ENCODE assay signal across 2 cellular contexts in the genomic region with DNA sequence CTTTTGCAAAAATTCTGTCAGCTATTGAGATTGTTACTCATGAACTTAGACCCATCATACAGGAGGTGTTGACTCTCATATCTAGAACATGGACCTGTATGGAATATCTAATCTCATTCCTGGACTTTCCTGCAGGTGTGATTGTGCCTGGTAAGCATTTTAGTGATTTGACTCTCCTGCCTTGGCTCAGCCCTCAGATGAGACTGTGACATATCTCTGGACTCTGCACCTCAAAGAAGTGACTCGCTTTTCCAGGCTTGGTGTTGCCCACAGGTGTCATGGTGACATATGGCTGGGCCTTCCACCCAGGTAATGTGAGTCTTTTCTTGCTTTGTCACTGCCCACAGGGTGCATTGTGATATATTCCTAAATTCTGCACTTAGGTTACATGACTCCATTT.
TF ChIP-seq lines count a peak whose summit lies in the region.

No MANE protein-coding gene starts in this region.

TF ChIP-seq in IMR-90, 13 proteins besides CTCF, POLR2A, EP300 and RAD21:
- TF ChIP-seq CEBPB (IDR thresholded peaks at IDR 0.05; ENCODE audit: low read depth, low read length) (no peak), MAFK (IDR thresholded peaks at IDR 0.05; ENCODE audit: low read depth, low read length) (peak; percentile 29), SMC3 (IDR thresholded peaks at IDR 0.05; ENCODE audit: low read depth, low read length) (no peak)
TF ChIP-seq in IMR-90: peak in this region for 1.

TF ChIP-seq in HepG2, 621 proteins besides CTCF, POLR2A, EP300 and RAD21:
- TF ChIP-seq MAFF (IDR thresholded peaks at IDR 0.05; ENCODE audit: low read depth, low read length) (peak; percentile 56), MLLT10 (CRISPR knock-in tag; IDR thresholded peaks at IDR 0.05) (no peak), NONO (IDR thresholded peaks at IDR 0.05) (no peak), NONO (CRISPR knock-in tag; conservative IDR thresholded peaks at IDR 0.05) (no peak), MAFK (conservative IDR thresholded peaks at IDR 0.05 in 1 of 2, IDR thresholded peaks at IDR 0.05 in 1 of 2; ENCODE audit: low read length in 2 of 2) (peak; percentile 49 to 63; a peak in 3 of 4 replicates)
